In the genomic region with DNA sequence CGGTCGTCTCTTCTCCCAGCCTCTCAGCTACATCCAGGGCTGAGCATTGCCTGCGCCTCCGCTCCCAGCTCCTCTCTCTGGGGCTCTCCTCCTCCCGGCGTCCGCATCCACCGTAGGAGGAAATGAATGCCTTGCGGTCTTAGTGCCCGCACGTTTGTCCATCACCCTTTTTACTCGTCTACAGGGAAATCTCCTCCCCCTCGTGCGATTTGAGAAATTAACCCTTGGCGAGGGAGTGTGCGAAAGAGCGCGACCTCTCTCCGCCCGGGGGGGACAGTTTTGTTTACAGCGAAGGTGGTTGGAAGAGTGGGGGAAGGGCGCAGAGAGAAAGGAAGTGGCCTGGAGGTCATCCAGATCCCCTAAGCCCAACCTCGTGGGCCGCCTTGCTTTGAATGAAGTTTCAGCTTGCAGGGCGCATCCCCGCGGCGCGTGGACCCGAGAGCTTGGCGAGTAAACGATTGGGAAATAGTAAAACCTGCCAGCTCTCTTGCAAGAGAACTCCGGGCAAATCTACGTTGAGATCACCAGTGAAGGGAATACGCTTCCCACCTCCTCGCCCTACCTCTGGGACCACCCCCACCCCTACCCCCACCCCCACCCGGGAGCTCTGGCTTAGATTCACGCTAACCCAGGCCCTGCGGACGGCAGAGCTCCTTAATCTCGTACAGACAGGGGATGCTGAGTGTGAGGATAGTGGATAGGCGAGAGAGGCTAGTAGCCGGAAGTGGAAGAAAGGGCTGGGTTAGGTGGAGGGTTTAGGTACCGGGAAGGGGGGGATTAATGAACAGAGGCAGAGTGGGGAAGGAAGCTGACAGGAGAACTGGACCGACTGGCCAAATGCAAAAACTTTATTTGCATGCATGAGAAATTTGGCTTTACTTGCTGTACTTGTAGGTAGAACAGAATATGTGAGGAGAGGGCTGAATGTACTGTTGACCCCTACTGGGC, we compare ENCODE assay signal across 8 cellular contexts. TPM values are rescaled to one million over a fixed set of nuclear protein-coding genes. Genes with fewer than 3 reads are reported as not detected.
DNase-seq lines count a peak whose midpoint lies in the region; ATAC-seq and TF ChIP-seq lines count a peak whose summit lies in the region.

A gene with protein sequence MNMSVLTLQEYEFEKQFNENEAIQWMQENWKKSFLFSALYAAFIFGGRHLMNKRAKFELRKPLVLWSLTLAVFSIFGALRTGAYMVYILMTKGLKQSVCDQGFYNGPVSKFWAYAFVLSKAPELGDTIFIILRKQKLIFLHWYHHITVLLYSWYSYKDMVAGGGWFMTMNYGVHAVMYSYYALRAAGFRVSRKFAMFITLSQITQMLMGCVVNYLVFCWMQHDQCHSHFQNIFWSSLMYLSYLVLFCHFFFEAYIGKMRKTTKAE (minus strand): TSS at position 144 of the 948 bp plus-strand sequence. CDS start 280 bp downstream, outside the sequence.

- H2BK120ac ChIP-seq in neuronal stem cell (ENCODE audit: low read depth, low read length): no peak within 1 kb of the TSS

- H3K9me3 Mint-ChIP-seq in activated naive CD4-positive, alpha-beta T cell treated with anti-CD3 and anti-CD28 coated beads, Interleukin-2, amount 50 U/mL, for 72 hours: no peaks in the 10 kb centered on the region

- TF ChIP-seq EP300 in upper lobe of left lung (IDR thresholded peaks at IDR 0.05): no peak

- no peak within 1 kb of the TSS for H2BK15ac ChIP-seq in neuronal stem cell (ENCODE audit: low read length)

- peak within 1 kb of the TSS; percentile 39 for H2BK5ac ChIP-seq in neuronal stem cell (ENCODE audit: low read length)

- peaks cover 23% of the 10 kb centered on the region for H3K4me1 ChIP-seq in HUES64 (ENCODE audit: insufficient read depth, low read length)
- H3K4me1 ChIP-seq in Peyer's patch: peaks cover 0 to 21% (median 2%) of the 10 kb centered on the region in 4 donors
- peaks cover 4 to 25% of the 10 kb centered on the region in 2 donors for H3K4me1 ChIP-seq in neuronal stem cell (ENCODE audit: control insufficient read depth in 2 of 2, insufficient read depth in 1 of 2, low read depth in 1 of 2, low read length in 2 of 2)
- peaks cover 8 to 37% (median 14%) of the 10 kb centered on the region in 4 donors for H3K4me1 ChIP-seq in upper lobe of left lung

- H3K23ac ChIP-seq in neuronal stem cell (ENCODE audit: low read depth, low read length, poor library complexity): no peak within 1 kb of the TSS

- no peak within 1 kb of the TSS for H3K14ac ChIP-seq in neuronal stem cell (ENCODE audit: low read length)

- H2AFZ ChIP-seq in neuronal stem cell (ENCODE audit: low read length): peak within 1 kb of the TSS; percentile 58

- peak within 1 kb of the TSS; percentile 74 for H3K4me2 ChIP-seq in neuronal stem cell (ENCODE audit: insufficient read depth, low read length, poor library complexity, severe bottlenecking)

- H3K27ac Mint-ChIP-seq in activated naive CD4-positive, alpha-beta T cell treated with anti-CD3 and anti-CD28 coated beads, Interleukin-2, amount 50 U/mL, for 72 hours: peak within 1 kb of the TSS; percentile 96 to 97

- H3K27ac ChIP-seq in HUES64 (ENCODE audit: low read depth, low read length) (peak within 1 kb of the TSS; percentile 93), Peyer's patch (peak within 1 kb of the TSS; percentile 84 to 95 (median 88)), neuronal stem cell (replicated peaks; ENCODE audit: low read length) (peak within 1 kb of the TSS; percentile 96), upper lobe of left lung (peak within 1 kb of the TSS in 3 of 4 donors; percentile 78 to 92 (median 92))

- no peak within 1 kb of the TSS for H4K8ac ChIP-seq in neuronal stem cell (ENCODE audit: low read depth, low read length)

- H3K36me3 ChIP-seq in HUES64 (ENCODE audit: insufficient read depth, low read length) (0 out of 2 replicates have a peak, but pooled peaks cover 2% of the 10 kb centered on the region), Peyer's patch (no peaks in the 10 kb centered on the region), neuronal stem cell (replicated peaks in 1 of 2; ENCODE audit: control insufficient read depth in 2 of 2, insufficient read depth in 2 of 2, low read length in 2 of 2) (peaks cover 0 to 20% of the 10 kb centered on the region in 2 donors), upper lobe of left lung (no peaks in the 10 kb centered on the region)

- ATAC-seq in activated naive CD4-positive, alpha-beta T cell treated with anti-CD3 and anti-CD28 coated beads, Interleukin-2, amount 50 U/mL, for 72 hours: peak; percentile 9 to 21
- ATAC-seq in upper lobe of left lung (ENCODE audit: low FRiP score in 2 of 2): peak; percentile 68 to 73

- no peak within 1 kb of the TSS for H2BK12ac ChIP-seq in neuronal stem cell (ENCODE audit: low read length)

- TF ChIP-seq CTCF in Peyer's patch (IDR thresholded peaks at IDR 0.05) (no peak), upper lobe of left lung (IDR thresholded peaks at IDR 0.05) (no peak)

- DNase-seq in NCI-H2081 (lab: John Stamatoyannopoulos, UW) (peak; percentile 31 to 44), NCI-H2081 treated with DMSO at 0.1 percent for 48 hours (lab: John Stamatoyannopoulos, UW) (no peak), Peyer's patch (peak; percentile 48 to 76 (median 73)), glomerular visceral epithelial cell (ENCODE audit: extremely low spot score) (peak; percentile 73), neuronal stem cell (ENCODE audit: low spot score) (peak; percentile 94), upper lobe of left lung (peak; percentile 58 to 86)
- DNase-seq in activated naive CD4-positive, alpha-beta T cell treated with anti-CD3 and anti-CD28 coated beads, Interleukin-2, amount 50 U/mL, for 72 hours (ENCODE audit: low spot score in 2 of 2): peak; percentile 19 to 60

- H3K9ac ChIP-seq in HUES64 (ENCODE audit: low read depth, low read length): peak within 1 kb of the TSS; percentile 84
- H3K9ac ChIP-seq in neuronal stem cell (ENCODE audit: low read depth, low read length, poor library complexity): peak within 1 kb of the TSS; percentile 94

- WGBS in HUES64: 1% methylated on average over 44 of the region's 45 CpGs
- no CpG with 5 or more reads among the region's 45 CpGs for WGBS in neuronal stem cell (ENCODE audit: extremely low coverage in 2 of 2, insufficient read length in 2 of 2, insufficient replicate concordance in 1 of 2), 2 donors
- 1 to 3% methylated on average over 41 to 45 of the region's 45 CpGs for WGBS in upper lobe of left lung, 2 donors

- H3K4ac ChIP-seq in neuronal stem cell (ENCODE audit: low read length): no peak within 1 kb of the TSS

- no peak within 1 kb of the TSS for H2AK5ac ChIP-seq in neuronal stem cell (ENCODE audit: low read depth, low read length)

- H3K9me3 ChIP-seq in HUES64 (ENCODE audit: insufficient read depth, low read depth, low read length) (no peaks in the 10 kb centered on the region), Peyer's patch (no peaks in the 10 kb centered on the region), neuronal stem cell (replicated peaks in 1 of 2; ENCODE audit: control insufficient read depth in 2 of 2, insufficient read depth in 1 of 2, low read depth in 1 of 2, low read length in 2 of 2) (no peaks in the 10 kb centered on the region), upper lobe of left lung (no peaks in the 10 kb centered on the region)

- peak within 1 kb of the TSS; percentile 93 for H3K4me3 ChIP-seq in HUES64 (ENCODE audit: low read length)
- H3K4me3 ChIP-seq in Peyer's patch: peak within 1 kb of the TSS; percentile 67 to 89 (median 80)
- H3K4me3 ChIP-seq in neuronal stem cell (ENCODE audit: low read length in 2 of 2): peak within 1 kb of the TSS; percentile 78 to 91
- H3K4me3 ChIP-seq in upper lobe of left lung: peak within 1 kb of the TSS; percentile 67 to 84 (median 82)

- H3K27me3 ChIP-seq in HUES64 (ENCODE audit: insufficient read depth, low read length): no peaks in the 10 kb centered on the region
- no peaks in the 10 kb centered on the region for H3K27me3 ChIP-seq in Peyer's patch
- H3K27me3 ChIP-seq in neuronal stem cell (ENCODE audit: control insufficient read depth in 3 of 3, insufficient read depth in 3 of 3, low read depth in 1 of 3, low read length in 3 of 3): no peaks in the 10 kb centered on the region
- no peaks in the 10 kb centered on the region for H3K27me3 ChIP-seq in upper lobe of left lung

- peak within 1 kb of the TSS; percentile 86 for H3K18ac ChIP-seq in neuronal stem cell (ENCODE audit: low read length)

- H3K79me1 ChIP-seq in neuronal stem cell (ENCODE audit: low read depth, low read length): no peaks in the 10 kb centered on the region

- no peak within 1 kb of the TSS for H4K91ac ChIP-seq in neuronal stem cell (ENCODE audit: low read depth, low read length, poor library complexity)

- no peak for TF ChIP-seq POLR2A in Peyer's patch (IDR thresholded peaks at IDR 0.05)
- no peak for TF ChIP-seq POLR2A in upper lobe of left lung (IDR thresholded peaks at IDR 0.05)

- H3K36me3 Mint-ChIP-seq in activated naive CD4-positive, alpha-beta T cell treated with anti-CD3 and anti-CD28 coated beads, Interleukin-2, amount 50 U/mL, for 72 hours: peaks cover 7 to 8% of the 10 kb centered on the region in 2 donors

RNA-seq across cellular contexts. Expression of the gene that starts here (rescaled TPM):
- polyA plus RNA-seq in HUES64 (2013, experiment 1 of 2): 93.7 TPM
- polyA plus RNA-seq in HUES64 (2013, experiment 2 of 2): 99.5 TPM
- total RNA-seq in Peyer's patch: 10 to 100 TPM in 3 of 4 donors, 1 to 10 TPM in 1; 3.3 to 15.5 (median 12.6) TPM
- total RNA-seq in activated naive CD4-positive, alpha-beta T cell treated with anti-CD3 and anti-CD28 coated beads, Interleukin-2, amount 50 U/mL, for 72 hours: 1 to 10 TPM; 5.6 to 8.9 TPM
- 73.8 TPM for polyA plus RNA-seq in neuronal stem cell (2013, experiment 1 of 2)
- 73.6 TPM for polyA plus RNA-seq in neuronal stem cell (2013, experiment 2 of 2)
- 10 to 100 TPM in 1 of 6 donors, 1 to 10 TPM in 5; 2.1 to 10.2 (median 4.3) TPM for total RNA-seq in upper lobe of left lung
